In the genomic region with DNA sequence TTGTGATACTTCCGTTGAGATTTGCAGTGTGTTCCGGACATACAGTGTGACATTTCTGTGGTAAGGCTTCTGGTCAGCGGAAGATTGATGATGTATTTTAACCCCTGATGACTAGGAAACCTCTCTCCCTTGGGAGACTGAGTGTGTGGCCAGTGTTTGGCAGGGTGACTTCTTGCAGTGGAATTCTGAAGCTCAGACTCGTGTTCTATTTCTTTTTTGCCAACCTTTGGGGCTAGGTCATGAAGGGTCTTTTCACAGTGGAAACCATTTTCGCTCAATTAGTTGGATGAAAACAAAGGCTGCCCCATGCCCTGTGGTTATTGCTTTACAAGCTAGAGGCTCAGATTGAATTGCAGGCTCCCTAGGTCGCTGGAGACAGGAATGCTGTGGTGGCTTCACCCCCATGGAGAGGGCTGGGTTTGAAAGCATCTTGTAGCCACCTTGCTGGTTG, we compare ENCODE assay signal across 18 cellular contexts.
DNase-seq lines count a peak whose midpoint lies in the region; ATAC-seq and TF ChIP-seq lines count a peak whose summit lies in the region.
"Had no signal": no experiment of that assay in that cellular context is flagged by ENCODE, and none has a peak within 500 bp of the region (broad histone marks: within the 10 kb centered on the region; RNA-seq: fewer than 3 reads in every experiment).

No MANE protein-coding gene starts in this region.

- no TSS peak for BruUV-seq in A673 (replicated peaks; lab: Mats Ljungman, UMichigan)
- no TSS peak for BruUV-seq in Caco-2 (replicated peaks; lab: Mats Ljungman, UMichigan)

- H3K4me1 Mint-ChIP-seq in GM23338 (peaks cover 12% of the 10 kb centered on the region), Caco-2 (ENCODE audit: low read depth, unreplicated experiment) (no peaks in the 10 kb centered on the region)
- H3K4me1 Mint-ChIP-seq in T-helper 2 cell treated with Interferon-gamma antibody and Interleukin-4, amounts not matched to agents 5 μg/mL and 100 μg/mL, for 36 hours (ENCODE audit: low read depth) = no peaks in the 10 kb centered on the region

- H3K36me3 ChIP-seq in GM23338 (ENCODE audit: insufficient read depth) (no peaks in the 10 kb centered on the region), SJCRH30 (no peaks in the 10 kb centered on the region), osteoblast (ENCODE audit: insufficient read depth, low read length) (no peaks in the 10 kb centered on the region), A673 (ENCODE audit: insufficient read depth, low read length, poor library complexity, severe bottlenecking) (no peaks in the 10 kb centered on the region), Caco-2 (ENCODE audit: control insufficient read depth, insufficient read depth, low read length) (no peaks in the 10 kb centered on the region)
- H3K36me3 ChIP-seq: right lobe of liver had no signal

- peak overlapping the region; percentile 21; the same call in 1 of the 2 replicates for H3K27ac Mint-ChIP-seq in GM23338
- H3K27ac Mint-ChIP-seq in T-helper 2 cell treated with Interferon-gamma antibody and Interleukin-4, amounts not matched to agents 5 μg/mL and 100 μg/mL, for 36 hours = no peak overlapping the region
- H3K27ac Mint-ChIP-seq in Caco-2 (ENCODE audit: unreplicated experiment) = no peak overlapping the region
- H3K27ac Mint-ChIP-seq: activated naive CD8-positive, alpha-beta T cell treated with anti-CD3 and anti-CD28 coated beads for 36 hours; naive thymus-derived CD8-positive, alpha-beta T cell had no signal

- no peaks in the 10 kb centered on the region for H3K9me2 ChIP-seq in GM23338 (ENCODE audit: insufficient read depth)

- peaks cover 4% of the 10 kb centered on the region; the same call in 1 of the 2 replicates for H3K4me1 ChIP-seq in GM23338 (ENCODE audit: insufficient read depth)
- H3K4me1 ChIP-seq in SJCRH30 = peaks cover 22% of the 10 kb centered on the region
- H3K4me1 ChIP-seq in osteoblast (ENCODE audit: insufficient read depth, low read length) = peaks cover 16% of the 10 kb centered on the region
- no peaks in the 10 kb centered on the region for H3K4me1 ChIP-seq in A673 (ENCODE audit: insufficient read depth, low read length, poor library complexity, severe bottlenecking)
- no peaks in the 10 kb centered on the region for H3K4me1 ChIP-seq in Caco-2
- H3K4me1 ChIP-seq: foreskin keratinocyte, right lobe of liver had no signal

- H2AFZ ChIP-seq in GM23338 (no peak overlapping the region), osteoblast (ENCODE audit: low read length) (no peak overlapping the region)

- intact Hi-C loops in A673 (cut with micrococcal nuclease; ENCODE audit: unreplicated experiment) (no loop called here), Caco-2 (cut with micrococcal nuclease; ENCODE audit: unreplicated experiment) (no loop called here)

- no peak overlapping the region for H3K27ac ChIP-seq in GM23338 (ENCODE audit: low read depth)
- peak overlapping the region; percentile 8 for H3K27ac ChIP-seq in SJCRH30
- peak overlapping the region; percentile 34 for H3K27ac ChIP-seq in osteoblast (ENCODE audit: low read depth, low read length)
- no peak overlapping the region for H3K27ac ChIP-seq in A673 (ENCODE audit: low read depth, low read length, poor library complexity, severe bottlenecking)
- H3K27ac ChIP-seq: coronary artery, foreskin keratinocyte, right lobe of liver had no signal

- H3K4me3 Mint-ChIP-seq in GM23338 (no peak overlapping the region), Caco-2 (ENCODE audit: unreplicated experiment) (no peak overlapping the region)
- no peak overlapping the region for H3K4me3 Mint-ChIP-seq in T-helper 2 cell treated with Interferon-gamma antibody and Interleukin-4, amounts not matched to agents 5 μg/mL and 100 μg/mL, for 36 hours
- H3K4me3 Mint-ChIP-seq: activated naive CD8-positive, alpha-beta T cell treated with anti-CD3 and anti-CD28 coated beads for 36 hours; naive thymus-derived CD8-positive, alpha-beta T cell had no signal

- no peaks in the 10 kb centered on the region for H4K20me1 ChIP-seq in GM23338 (replicated peaks; ENCODE audit: insufficient read depth)
- H4K20me1 ChIP-seq in osteoblast (ENCODE audit: insufficient read depth, low read length) = no peaks in the 10 kb centered on the region

- POLR2A ChIA-PET in A673 (lab: Charles Lee; ENCODE audit: low non-redundant PET) = no interaction called here
- POLR2A ChIA-PET in Caco-2 (lab: Charles Lee) = no interaction called here

- CTCF ChIA-PET in A673 (lab: Charles Lee) (no interaction called here), Caco-2 (lab: Charles Lee) (no interaction called here)

- no peaks in the 10 kb centered on the region for H3K9me3 Mint-ChIP-seq in GM23338
- H3K9me3 Mint-ChIP-seq in T-helper 2 cell treated with Interferon-gamma antibody and Interleukin-4, amounts not matched to agents 5 μg/mL and 100 μg/mL, for 36 hours = no peaks in the 10 kb centered on the region
- no peaks in the 10 kb centered on the region for H3K9me3 Mint-ChIP-seq in Caco-2 (ENCODE audit: unreplicated experiment)
- H3K9me3 Mint-ChIP-seq: activated naive CD8-positive, alpha-beta T cell treated with anti-CD3 and anti-CD28 coated beads for 36 hours; naive thymus-derived CD8-positive, alpha-beta T cell had no signal

- no peaks in the 10 kb centered on the region for H3K27me3 ChIP-seq in GM23338 (ENCODE audit: insufficient read depth)
- no peaks in the 10 kb centered on the region for H3K27me3 ChIP-seq in SJCRH30
- H3K27me3 ChIP-seq in osteoblast (ENCODE audit: insufficient read depth, low read length) = no peaks in the 10 kb centered on the region
- H3K27me3 ChIP-seq in A673 (replicated peaks; ENCODE audit: insufficient read depth, low read depth, low read length, poor library complexity) = no peaks in the 10 kb centered on the region
- H3K27me3 ChIP-seq in Caco-2 (replicated peaks; ENCODE audit: control insufficient read depth, insufficient read depth, low read length) = no peaks in the 10 kb centered on the region
- H3K27me3 ChIP-seq: foreskin keratinocyte, right lobe of liver had no signal

- H3F3A ChIP-seq in GM23338 (replicated peaks; ENCODE audit: low read depth) = no peaks in the 10 kb centered on the region

- DNase-seq in GM23338 (ENCODE audit: low spot score) = peak; percentile 66
- peak; percentile 73 to 80 for DNase-seq in SJCRH30
- DNase-seq in fibroblast of the aortic adventitia (ENCODE audit: low read depth) = peak; percentile 46
- no peak for DNase-seq in osteoblast (ENCODE audit: insufficient read length, low spot score, missing footprints)
- no peak for DNase-seq in NCI-H524 treated with DMSO at 0.1 percent for 48 hours (lab: John Stamatoyannopoulos, UW)
- no peak for DNase-seq in A673 (ENCODE audit: low spot score)
- DNase-seq in T-helper 2 cell treated with Interferon-gamma antibody and Interleukin-4, amounts not matched to agents 5 μg/mL and 100 μg/mL, for 36 hours (ENCODE audit: low spot score) = no peak
- DNase-seq in Caco-2 = no peak
- DNase-seq: activated CD4-positive, CD25-positive, alpha-beta regulatory T cell treated with anti-CD3 and anti-CD28 coated beads, Interleukin-2, amount 50 U/mL, for 72 hours; activated naive CD8-positive, alpha-beta T cell treated with anti-CD3 and anti-CD28 coated beads for 36 hours; foreskin keratinocyte; left cardiac atrium; MM.1S; naive thymus-derived CD8-positive, alpha-beta T cell; NCI-H2171 treated with DMSO at 0.1 percent for 48 hours; right lobe of liver had no signal

- no peaks in the 10 kb centered on the region for H3K27me3 Mint-ChIP-seq in GM23338 (ENCODE audit: insufficient read depth, low read depth, poor library complexity)
- no peaks in the 10 kb centered on the region for H3K27me3 Mint-ChIP-seq in T-helper 2 cell treated with Interferon-gamma antibody and Interleukin-4, amounts not matched to agents 5 μg/mL and 100 μg/mL, for 36 hours (ENCODE audit: low read depth)
- H3K27me3 Mint-ChIP-seq in Caco-2 (ENCODE audit: insufficient read depth, unreplicated experiment) = peaks cover 7% of the 10 kb centered on the region
- H3K27me3 Mint-ChIP-seq: activated naive CD8-positive, alpha-beta T cell treated with anti-CD3 and anti-CD28 coated beads for 36 hours; naive thymus-derived CD8-positive, alpha-beta T cell had no signal

- no peaks in the 10 kb centered on the region for H3K36me3 Mint-ChIP-seq in GM23338 (ENCODE audit: low read depth)
- no peaks in the 10 kb centered on the region for H3K36me3 Mint-ChIP-seq in T-helper 2 cell treated with Interferon-gamma antibody and Interleukin-4, amounts not matched to agents 5 μg/mL and 100 μg/mL, for 36 hours (ENCODE audit: low read depth)
- no peaks in the 10 kb centered on the region for H3K36me3 Mint-ChIP-seq in Caco-2 (ENCODE audit: insufficient read depth, unreplicated experiment)
- H3K36me3 Mint-ChIP-seq: activated naive CD8-positive, alpha-beta T cell treated with anti-CD3 and anti-CD28 coated beads for 36 hours had no signal

- H3K79me2 ChIP-seq in GM23338 (replicated peaks; ENCODE audit: insufficient read depth) (no peaks in the 10 kb centered on the region), osteoblast (ENCODE audit: insufficient read depth, low read length) (no peaks in the 10 kb centered on the region)

- no peaks in the 10 kb centered on the region for H3K9me3 ChIP-seq in SJCRH30 (replicated peaks)
- no peaks in the 10 kb centered on the region for H3K9me3 ChIP-seq in osteoblast (ENCODE audit: low read depth, low read length)
- no peaks in the 10 kb centered on the region for H3K9me3 ChIP-seq in A673 (ENCODE audit: low read depth, low read length, poor library complexity, severe bottlenecking)
- H3K9me3 ChIP-seq in Caco-2 = no peaks in the 10 kb centered on the region
- H3K9me3 ChIP-seq: right lobe of liver had no signal

- H3K4me2 ChIP-seq in GM23338 (no peak overlapping the region), osteoblast (ENCODE audit: insufficient read depth, low read length) (peak overlapping the region; percentile 63)

- H3K4me3 ChIP-seq in GM23338 (no peak overlapping the region), SJCRH30 (no peak overlapping the region), fibroblast of the aortic adventitia (ENCODE audit: low read depth, low read length) (no peak overlapping the region), osteoblast (ENCODE audit: insufficient read depth, low read length) (peak overlapping the region; percentile 28), A673 (ENCODE audit: low read depth, low read length, poor library complexity, severe bottlenecking) (no peak overlapping the region), Caco-2 (ENCODE audit: low read depth, low read length) (no peak overlapping the region)
- H3K4me3 ChIP-seq: coronary artery, right lobe of liver had no signal

- ATAC-seq in GM23338 = peak; percentile 98
- ATAC-seq: foreskin keratinocyte; left cardiac atrium; naive thymus-derived CD8-positive, alpha-beta T cell; right lobe of liver; SK-N-SH treated with all-trans-retinoic acid at 6 μM for 48 hours had no signal

- no peak for TF ChIP-seq CTCF in GM23338 (conservative IDR thresholded peaks at IDR 0.05; ENCODE audit: low read depth in 2 of 2)
- no peak for TF ChIP-seq CTCF in fibroblast of the aortic adventitia (IDR thresholded peaks at IDR 0.05; ENCODE audit: insufficient read depth, low read length)
- no peak for TF ChIP-seq CTCF in osteoblast (IDR thresholded peaks at IDR 0.05; ENCODE audit: extremely low read depth, low read depth, low read length)
- TF ChIP-seq CTCF in A673 (conservative IDR thresholded peaks at IDR 0.05; ENCODE audit: low read depth, low read length) = no peak
- TF ChIP-seq CTCF in Caco-2 (IDR thresholded peaks at IDR 0.05; ENCODE audit: insufficient read depth in 1 of 2, low read depth in 1 of 2, low read length in 1 of 2, severe bottlenecking in 1 of 2, unreplicated experiment in 1 of 2) = no peak

Comparison
In these comparisons a context has a peak if more than half of its experiments do, and no peak if none do; other contexts are left out.
1. DNase-seq: peak in GM23338 (single experiment), SJCRH30 (2 of 2) and fibroblast of the aortic adventitia (single experiment); none in osteoblast (single experiment), NCI-H524 treated with DMSO at 0.1 percent for 48 hours (single experiment), A673 (single experiment), T-helper 2 cell treated with Interferon-gamma antibody and Interleukin-4, amounts not matched to agents 5 μg/mL and 100 μg/mL, for 36 hours (single experiment) and Caco-2 (0 of 2).
2. H3K27ac ChIP-seq: peak in SJCRH30 (single experiment) and osteoblast (single experiment); none in GM23338 (single experiment) and A673 (single experiment).